8 cellular contexts compared by ENCODE assay signal in genomic region chr3:196632033-196632751, GRCh38. TPM values are rescaled to one million over a fixed set of nuclear protein-coding genes. Genes with fewer than 3 reads are reported as not detected.
DNase-seq lines count a peak whose midpoint lies in the region; ATAC-seq, FAIRE-seq and TF ChIP-seq lines count a peak whose summit lies in the region.

No MANE protein-coding gene starts in this region.

- DNase-seq in BE2C (peak; percentile 85), GM19239 (ENCODE audit: insufficient read length, low spot score) (peak; percentile 64), NCI-H524 (lab: John Stamatoyannopoulos, UW) (peak; percentile 81 to 85), colonic mucosa (peak; percentile 89), left kidney (ENCODE audit: low read depth, low spot score) (peak; percentile 97)
- peak; percentile 75 to 79 for DNase-seq in activated CD4-positive, alpha-beta T cell treated with anti-CD3 and anti-CD28 coated beads for 4 hours
- peak; percentile 83 to 88 for DNase-seq in stimulated activated CD4-positive, alpha-beta T cell treated with anti-CD3 and anti-CD28 coated beads, Interleukin-2, amount 100 ng/mL, for 24 hours

- H3K9ac ChIP-seq in colonic mucosa (ENCODE audit: low read depth in 2 of 2, low read length in 2 of 2): peak overlapping the region; percentile 70 to 75

- FAIRE-seq in GM19239 (lab: Jason Lieb, UNC): peak; percentile 89

- H3K27me3 ChIP-seq in BE2C (no peaks in the 10 kb centered on the region), colonic mucosa (no peaks in the 10 kb centered on the region)

- peak; percentile 62 for ATAC-seq in HG03442 (IDR thresholded peaks at IDR 0.05; ENCODE audit: unreplicated experiment)

- TF ChIP-seq CTCF in BE2C (IDR thresholded peaks at IDR 0.05; ENCODE audit: low read depth, low read length) (peak; percentile 16; the same call in 1 of the 2 replicates), colonic mucosa (IDR thresholded peaks at IDR 0.05) (peak; percentile 24)

- H3K27ac ChIP-seq in colonic mucosa: peak overlapping the region; percentile 83

- H3K9me3 ChIP-seq in BE2C (no peaks in the 10 kb centered on the region), colonic mucosa (no peaks in the 10 kb centered on the region)

- H3K36me3 ChIP-seq in BE2C (no peaks in the 10 kb centered on the region), colonic mucosa (no peaks in the 10 kb centered on the region)

- intact Hi-C loops in colonic mucosa (cut with DNase I): no loop called here

- H3K4me1 ChIP-seq in BE2C (peaks cover 2% of the 10 kb centered on the region; the same call in 1 of the 2 replicates), colonic mucosa (peaks cover 7% of the 10 kb centered on the region)

- H3K4me3 ChIP-seq in BE2C (ENCODE audit: low read depth, low read length): peak overlapping the region; percentile 65
- H3K4me3 ChIP-seq in colonic mucosa: peak overlapping the region; percentile 51

RNA-seq across cellular contexts. Expression of gene NRROS, which starts 7.3 kb away (rescaled TPM):
- polyA plus RNA-seq in BE2C (2012; ENCODE audit: insufficient read depth, insufficient read length, low read depth): 17.0 TPM
- 1 to 10 TPM; 2.1 to 2.2 TPM for total RNA-seq in colonic mucosa

Comparison
In these comparisons a context has a peak if more than half of its experiments do, and no peak if none do; other contexts are left out.
1. Peak in every context shown above with its lines: DNase-seq, ATAC-seq, H3K4me3 ChIP-seq and H3K27ac ChIP-seq.